Comparison of ENCODE assay signal across 25 cellular contexts in genomic region chr14:88252536-88252935, GRCh38.
A peak's percentile ranks its signal among the peaks of the same experiment; 100 is the strongest.
DNase-seq lines count a peak whose midpoint lies in the region; ATAC-seq and TF ChIP-seq lines count a peak whose summit lies in the region.
"Had no signal": no experiment of that assay in that cellular context is flagged by ENCODE, and none has a peak within 500 bp of the region (broad histone marks: within the 10 kb centered on the region; RNA-seq: fewer than 3 reads in every experiment).

No MANE protein-coding gene starts in this region.

- H3K9me3 Mint-ChIP-seq in endodermal cell (no peaks in the 10 kb centered on the region), natural killer cell (no peaks in the 10 kb centered on the region)
- H3K9me3 Mint-ChIP-seq in stimulated activated effector memory CD8-positive, alpha-beta T cell treated with anti-CD3 and anti-CD28 coated beads, Interleukin-12 subunit alpha, Interleukin-12 subunit beta, amount 100 ng/mL, for 72 hours: no peaks in the 10 kb centered on the region
- H3K9me3 Mint-ChIP-seq in activated naive CD4-positive, alpha-beta T cell treated with anti-CD3 and anti-CD28 coated beads, Interleukin-2, amount 50 U/mL, for 72 hours: no peaks in the 10 kb centered on the region
- H3K9me3 Mint-ChIP-seq: CD4-positive, alpha-beta memory T cell had no signal

- H3K27me3 ChIP-seq in PC-3 (ENCODE audit: low read length): peaks cover 35% of the 10 kb centered on the region
- H3K27me3 ChIP-seq in endodermal cell (ENCODE audit: control insufficient read depth, insufficient read depth, low read length, poor library complexity, severe bottlenecking): peaks cover 9% of the 10 kb centered on the region
- no peaks in the 10 kb centered on the region for H3K27me3 ChIP-seq in body of pancreas
- H3K27me3 ChIP-seq: SJCRH30 had no signal

- H2AFZ ChIP-seq in PC-3 (ENCODE audit: low read length): no peak overlapping the region
- H2AFZ ChIP-seq: PC-9 had no signal

- CTCF ChIA-PET in PC-3 (lab: Charles Lee): no interaction called here

- no peak overlapping the region for H3K4me3 ChIP-seq in PC-3 (ENCODE audit: low read length)
- no peak overlapping the region for H3K4me3 ChIP-seq in endodermal cell (ENCODE audit: low read length)
- no peak overlapping the region for H3K4me3 ChIP-seq in body of pancreas
- H3K4me3 ChIP-seq: GM12878, HAP-1, PC-9, SJCRH30 had no signal

- no peaks in the 10 kb centered on the region for H3K79me2 ChIP-seq in PC-3 (ENCODE audit: low read length)

- no peaks in the 10 kb centered on the region for H3K9me3 ChIP-seq in PC-3 (ENCODE audit: low read length)
- no peaks in the 10 kb centered on the region for H3K9me3 ChIP-seq in endodermal cell (ENCODE audit: control insufficient read depth, low read length)
- no peaks in the 10 kb centered on the region for H3K9me3 ChIP-seq in body of pancreas
- H3K9me3 ChIP-seq: Caco-2, HAP-1, SJCRH30 had no signal

- no peaks in the 10 kb centered on the region for H4K20me1 ChIP-seq in PC-3 (ENCODE audit: low read length)

- H3K36me3 ChIP-seq in PC-3 (ENCODE audit: low read depth, low read length): no peaks in the 10 kb centered on the region
- H3K36me3 ChIP-seq in endodermal cell (ENCODE audit: control insufficient read depth, insufficient read depth, low read length): no peaks in the 10 kb centered on the region
- H3K36me3 ChIP-seq in body of pancreas (replicated peaks in 1 of 2; ENCODE audit: insufficient read depth in 1 of 2, low read depth in 2 of 2): no peaks in the 10 kb centered on the region
- H3K36me3 ChIP-seq: HAP-1, SJCRH30 had no signal

- H3F3A ChIP-seq in PC-3 (ENCODE audit: low read length, unreplicated experiment): no peaks in the 10 kb centered on the region

- no TSS peak for BruUV-seq in PC-3 (replicated peaks; lab: Mats Ljungman, UMichigan)

- H3K36me3 Mint-ChIP-seq in endodermal cell (ENCODE audit: low read depth): no peaks in the 10 kb centered on the region
- H3K36me3 Mint-ChIP-seq in stimulated activated effector memory CD8-positive, alpha-beta T cell treated with anti-CD3 and anti-CD28 coated beads, Interleukin-12 subunit alpha, Interleukin-12 subunit beta, amount 100 ng/mL, for 72 hours: no peaks in the 10 kb centered on the region
- no peaks in the 10 kb centered on the region for H3K36me3 Mint-ChIP-seq in natural killer cell
- H3K36me3 Mint-ChIP-seq in activated naive CD4-positive, alpha-beta T cell treated with anti-CD3 and anti-CD28 coated beads, Interleukin-2, amount 50 U/mL, for 72 hours: no peaks in the 10 kb centered on the region
- H3K36me3 Mint-ChIP-seq: CD4-positive, alpha-beta memory T cell had no signal

- no peak for TF ChIP-seq CTCF in PC-3 (conservative IDR thresholded peaks at IDR 0.05; ENCODE audit: low read depth, low read length)
- TF ChIP-seq CTCF in endodermal cell (conservative IDR thresholded peaks at IDR 0.05): no peak
- TF ChIP-seq CTCF in natural killer cell (IDR thresholded peaks at IDR 0.05): no peak
- no peak for TF ChIP-seq CTCF in body of pancreas (IDR thresholded peaks at IDR 0.05)

- H3K27me3 Mint-ChIP-seq in endodermal cell (ENCODE audit: insufficient read depth) (peaks cover 3% of the 10 kb centered on the region), natural killer cell (ENCODE audit: low read depth in 2 of 2) (peaks cover 19 to 52% of the 10 kb centered on the region in 2 donors)

- H3K27ac ChIP-seq in PC-3 (ENCODE audit: low read length) (no peak overlapping the region), endodermal cell (ENCODE audit: low read depth, low read length) (peak overlapping the region; percentile 22), body of pancreas (no peak overlapping the region)
- H3K27ac ChIP-seq: KMS-11, PC-9, SJCRH30 had no signal

- H3K9me2 ChIP-seq in PC-3 (replicated peaks; ENCODE audit: low read length): no peaks in the 10 kb centered on the region

- no peak overlapping the region for H3K4me3 Mint-ChIP-seq in endodermal cell
- H3K4me3 Mint-ChIP-seq in stimulated activated effector memory CD8-positive, alpha-beta T cell treated with anti-CD3 and anti-CD28 coated beads, Interleukin-12 subunit alpha, Interleukin-12 subunit beta, amount 100 ng/mL, for 72 hours: no peak overlapping the region
- no peak overlapping the region for H3K4me3 Mint-ChIP-seq in natural killer cell
- H3K4me3 Mint-ChIP-seq: CD4-positive, alpha-beta memory T cell; HFFc6 had no signal

- 0 out of 2 replicates have a peak, but pooled peaks cover 4% of the 10 kb centered on the region for H3K4me1 ChIP-seq in PC-3 (ENCODE audit: insufficient read depth, low read length)
- H3K4me1 ChIP-seq in endodermal cell (ENCODE audit: control insufficient read depth, insufficient read depth, low read length): no peaks in the 10 kb centered on the region
- peaks cover 14% of the 10 kb centered on the region for H3K4me1 ChIP-seq in body of pancreas
- H3K4me1 ChIP-seq: Caco-2, HAP-1 had no signal

- DNase-seq in M059J (ENCODE audit: low read depth) (peak; percentile 1), PC-3 (peak; percentile 20), endodermal cell (no peak), natural killer cell (no peak), body of pancreas (no peak)
- DNase-seq in stimulated activated effector memory CD8-positive, alpha-beta T cell treated with anti-CD3 and anti-CD28 coated beads, Interleukin-12 subunit alpha, Interleukin-12 subunit beta, amount 100 ng/mL, for 72 hours (ENCODE audit: low spot score in 2 of 2): no peak
- DNase-seq in activated naive CD4-positive, alpha-beta T cell treated with anti-CD3 and anti-CD28 coated beads, Interleukin-2, amount 50 U/mL, for 72 hours (ENCODE audit: low spot score in 2 of 2): no peak
- DNase-seq: C1 segment of cervical spinal cord; Caco-2; CD4-positive, alpha-beta memory T cell; EL; GDM1; GOT3; HFFc6; NCI-H1092; NCI-H1417 treated with DMSO at 0.1 percent for 48 hours; NCI-H1694 treated with DMSO at 0.1 percent for 48 hours; NCI-H2081; NK-92 treated with Interleukin-12 subunit alpha and Interleukin-12 subunit beta, amount 100 ng/mL, for 24 hours; PC-9; SJCRH30 had no signal

- H3K4me1 Mint-ChIP-seq in endodermal cell (no peaks in the 10 kb centered on the region), natural killer cell (no peaks in the 10 kb centered on the region)
- H3K4me1 Mint-ChIP-seq in stimulated activated effector memory CD8-positive, alpha-beta T cell treated with anti-CD3 and anti-CD28 coated beads, Interleukin-12 subunit alpha, Interleukin-12 subunit beta, amount 100 ng/mL, for 72 hours: no peaks in the 10 kb centered on the region
- H3K4me1 Mint-ChIP-seq: CD4-positive, alpha-beta memory T cell had no signal

- H3K27ac Mint-ChIP-seq in endodermal cell (no peak overlapping the region), natural killer cell (no peak overlapping the region)
- H3K27ac Mint-ChIP-seq in stimulated activated effector memory CD8-positive, alpha-beta T cell treated with anti-CD3 and anti-CD28 coated beads, Interleukin-12 subunit alpha, Interleukin-12 subunit beta, amount 100 ng/mL, for 72 hours: no peak overlapping the region
- no peak overlapping the region for H3K27ac Mint-ChIP-seq in activated naive CD4-positive, alpha-beta T cell treated with anti-CD3 and anti-CD28 coated beads, Interleukin-2, amount 50 U/mL, for 72 hours
- H3K27ac Mint-ChIP-seq: CD4-positive, alpha-beta memory T cell; HFFc6 had no signal

- POLR2A ChIA-PET in PC-3 (lab: Charles Lee; ENCODE audit: unreplicated experiment): no interaction called here

- intact Hi-C loops in PC-3 (cut with micrococcal nuclease) (no loop called here), natural killer cell (cut with micrococcal nuclease) (no loop called here), body of pancreas (cut with DNase I) (no loop called here)

- H3K9ac ChIP-seq in PC-3 (ENCODE audit: low read length): no peak overlapping the region
- no peak overlapping the region for H3K9ac ChIP-seq in endodermal cell (ENCODE audit: extremely low read depth, low read length, poor library complexity, severe bottlenecking)
- H3K9ac ChIP-seq: KMS-11 had no signal

- ATAC-seq in PC-3 (no peak), natural killer cell (no peak), body of pancreas (no peak)
- ATAC-seq in stimulated activated effector memory CD8-positive, alpha-beta T cell treated with anti-CD3 and anti-CD28 coated beads, Interleukin-12 subunit alpha, Interleukin-12 subunit beta, amount 100 ng/mL, for 72 hours: peak; percentile 40
- no peak for ATAC-seq in activated naive CD4-positive, alpha-beta T cell treated with anti-CD3 and anti-CD28 coated beads, Interleukin-2, amount 50 U/mL, for 72 hours
- ATAC-seq: GM12878, Right ventricle myocardium inferior had no signal

- no peak for TF ChIP-seq POLR2A in body of pancreas (IDR thresholded peaks at IDR 0.05)

- H3K4me2 ChIP-seq in PC-3 (ENCODE audit: low read length): no peak overlapping the region
- H3K4me2 ChIP-seq: KMS-11, PC-9 had no signal

- 88 to 91% methylated on average over 2 to 4 of the region's 4 CpGs for WGBS in endodermal cell (ENCODE audit: insufficient coverage in 1 of 2, insufficient read length in 1 of 2), 2 experiments
- 83 to 85% methylated on average over 4 of the region's 4 CpGs for WGBS in body of pancreas, 2 donors

Comparison
In these comparisons a context has a peak if more than half of its experiments do, and no peak if none do; other contexts are left out.
1. DNase-seq: peak in M059J (single experiment) and PC-3 (single experiment); none in endodermal cell (single experiment), stimulated activated effector memory CD8-positive, alpha-beta T cell treated with anti-CD3 and anti-CD28 coated beads, Interleukin-12 subunit alpha, Interleukin-12 subunit beta, amount 100 ng/mL, for 72 hours (0 of 2), natural killer cell (single experiment), activated naive CD4-positive, alpha-beta T cell treated with anti-CD3 and anti-CD28 coated beads, Interleukin-2, amount 50 U/mL, for 72 hours (0 of 2) and body of pancreas (0 of 4).